ENCODE assay signal across 1 cellular context in the genomic region with DNA sequence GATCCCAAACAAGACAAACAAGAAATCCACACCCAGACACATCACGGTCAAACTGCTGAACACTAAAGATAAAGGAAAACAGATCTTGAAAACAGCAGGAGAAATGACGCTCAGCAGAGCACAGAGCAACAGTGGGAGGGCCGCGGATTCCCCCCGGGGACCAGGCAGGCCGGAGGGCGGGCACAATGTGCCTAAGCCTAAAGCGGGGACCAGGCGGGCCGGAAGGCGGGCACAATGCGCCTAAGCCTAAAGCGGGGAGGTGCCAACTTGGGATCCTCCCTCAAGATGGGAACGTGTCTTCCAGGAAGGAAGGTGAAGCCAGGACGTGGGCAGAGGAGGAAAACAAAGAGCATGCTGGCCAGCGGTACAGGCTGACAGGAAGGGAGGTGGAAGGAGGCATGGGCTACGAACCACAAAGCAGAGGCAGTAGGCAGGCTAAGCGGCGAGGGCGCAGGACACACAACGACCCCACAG.
A peak's percentile ranks its signal among the peaks of the same experiment; 100 is the strongest.
TF ChIP-seq lines count a peak whose summit lies in the region.

No MANE protein-coding gene starts in this region.

TF ChIP-seq in K562, 482 proteins besides CTCF, POLR2A, EP300 and RAD21 (continued from another document):
- TF ChIP-seq TFAP4 (CRISPR knock-in tag; IDR thresholded peaks at IDR 0.05; ENCODE audit: borderline replicate concordance) (peak; percentile 32; the same call in 1 of the 2 replicates), NCOR1 (IDR thresholded peaks at IDR 0.05) (peak; percentile 22; the same call in 1 of the 2 replicates), CBFA2T2 (conservative IDR thresholded peaks at IDR 0.05) (0 out of 2 replicates have a peak, but pooled peaks have one; percentile 16), TCF7L2 (IDR thresholded peaks at IDR 0.05; ENCODE audit: low read depth, low read length) (no peak), SIX5 (IDR thresholded peaks at IDR 0.05; ENCODE audit: borderline replicate concordance in 1 of 2, insufficient read depth in 1 of 2, low read depth in 1 of 2, low read length in 2 of 2) (no peak), HDAC2 (IDR thresholded peaks at IDR 0.05) (peak; percentile 19; the same call in 1 of the 2 replicates), ZBTB49 (CRISPR knock-in tag; IDR thresholded peaks at IDR 0.05; ENCODE audit: borderline replicate concordance) (no peak), SAP30 (IDR thresholded peaks at IDR 0.05; ENCODE audit: borderline replicate concordance, insufficient read depth, low read depth, low read length, poor library complexity, severe bottlenecking) (peak; percentile 43), CBFA2T3 (IDR thresholded peaks at IDR 0.05) (peak; percentile 67), ZNF584 (CRISPR knock-in tag; IDR thresholded peaks at IDR 0.05; ENCODE audit: low read depth) (no peak), ZZZ3 (IDR thresholded peaks at IDR 0.05) (no peak), CTBP1 (IDR thresholded peaks at IDR 0.05; ENCODE audit: borderline replicate concordance) (peak; percentile 35; the same call in 1 of the 2 replicates), SMAD1 (IDR thresholded peaks at IDR 0.05; ENCODE audit: low read depth, low read length, partially characterized antibody) (no peak), POLR2G (IDR thresholded peaks at IDR 0.05; ENCODE audit: low read depth, low read length) (0 out of 2 replicates have a peak, but pooled peaks have one; percentile 30), FOXK2 (conservative IDR thresholded peaks at IDR 0.05 in 1 of 2, IDR thresholded peaks at IDR 0.05 in 1 of 2; ENCODE audit: low read depth in 2 of 2) (peak; percentile 32 to 37; a peak in 1 of 4 replicates), BRCA1 (IDR thresholded peaks at IDR 0.05) (no peak), BRCA1 (CRISPR knock-in tag; IDR thresholded peaks at IDR 0.05) (no peak), ZNF76 (CRISPR knock-in tag; IDR thresholded peaks at IDR 0.05; ENCODE audit: borderline replicate concordance) (no peak), EGR1 (conservative IDR thresholded peaks at IDR 0.05) (peak; percentile 50; the same call in 1 of the 2 replicates), ETV1 (tag; conservative IDR thresholded peaks at IDR 0.05; ENCODE audit: low read depth) (peak; percentile 61; the same call in 1 of the 2 replicates), NCOA1 (IDR thresholded peaks at IDR 0.05; ENCODE audit: low read depth) (no peak), TAL1 (IDR thresholded peaks at IDR 0.05) (peak; percentile 32; the same call in 1 of the 2 replicates)
- TF ChIP-seq, protein P1, sequence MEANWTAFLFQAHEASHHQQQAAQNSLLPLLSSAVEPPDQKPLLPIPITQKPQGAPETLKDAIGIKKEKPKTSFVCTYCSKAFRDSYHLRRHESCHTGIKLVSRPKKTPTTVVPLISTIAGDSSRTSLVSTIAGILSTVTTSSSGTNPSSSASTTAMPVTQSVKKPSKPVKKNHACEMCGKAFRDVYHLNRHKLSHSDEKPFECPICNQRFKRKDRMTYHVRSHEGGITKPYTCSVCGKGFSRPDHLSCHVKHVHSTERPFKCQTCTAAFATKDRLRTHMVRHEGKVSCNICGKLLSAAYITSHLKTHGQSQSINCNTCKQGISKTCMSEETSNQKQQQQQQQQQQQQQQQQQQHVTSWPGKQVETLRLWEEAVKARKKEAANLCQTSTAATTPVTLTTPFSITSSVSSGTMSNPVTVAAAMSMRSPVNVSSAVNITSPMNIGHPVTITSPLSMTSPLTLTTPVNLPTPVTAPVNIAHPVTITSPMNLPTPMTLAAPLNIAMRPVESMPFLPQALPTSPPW (CRISPR knock-in tag; IDR thresholded peaks at IDR 0.05): peak; percentile 30; the same call in 1 of the 2 replicates
- TF ChIP-seq, protein P2, sequence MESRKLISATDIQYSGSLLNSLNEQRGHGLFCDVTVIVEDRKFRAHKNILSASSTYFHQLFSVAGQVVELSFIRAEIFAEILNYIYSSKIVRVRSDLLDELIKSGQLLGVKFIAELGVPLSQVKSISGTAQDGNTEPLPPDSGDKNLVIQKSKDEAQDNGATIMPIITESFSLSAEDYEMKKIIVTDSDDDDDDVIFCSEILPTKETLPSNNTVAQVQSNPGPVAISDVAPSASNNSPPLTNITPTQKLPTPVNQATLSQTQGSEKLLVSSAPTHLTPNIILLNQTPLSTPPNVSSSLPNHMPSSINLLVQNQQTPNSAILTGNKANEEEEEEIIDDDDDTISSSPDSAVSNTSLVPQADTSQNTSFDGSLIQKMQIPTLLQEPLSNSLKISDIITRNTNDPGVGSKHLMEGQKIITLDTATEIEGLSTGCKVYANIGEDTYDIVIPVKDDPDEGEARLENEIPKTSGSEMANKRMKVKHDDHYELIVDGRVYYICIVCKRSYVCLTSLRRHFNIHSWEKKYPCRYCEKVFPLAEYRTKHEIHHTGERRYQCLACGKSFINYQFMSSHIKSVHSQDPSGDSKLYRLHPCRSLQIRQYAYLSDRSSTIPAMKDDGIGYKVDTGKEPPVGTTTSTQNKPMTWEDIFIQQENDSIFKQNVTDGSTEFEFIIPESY (CRISPR knock-in tag; IDR thresholded peaks at IDR 0.05): 0 out of 2 replicates have a peak, but pooled peaks have one; percentile 9
